Comparison of ENCODE assay signal across 18 cellular contexts in the genomic region with DNA sequence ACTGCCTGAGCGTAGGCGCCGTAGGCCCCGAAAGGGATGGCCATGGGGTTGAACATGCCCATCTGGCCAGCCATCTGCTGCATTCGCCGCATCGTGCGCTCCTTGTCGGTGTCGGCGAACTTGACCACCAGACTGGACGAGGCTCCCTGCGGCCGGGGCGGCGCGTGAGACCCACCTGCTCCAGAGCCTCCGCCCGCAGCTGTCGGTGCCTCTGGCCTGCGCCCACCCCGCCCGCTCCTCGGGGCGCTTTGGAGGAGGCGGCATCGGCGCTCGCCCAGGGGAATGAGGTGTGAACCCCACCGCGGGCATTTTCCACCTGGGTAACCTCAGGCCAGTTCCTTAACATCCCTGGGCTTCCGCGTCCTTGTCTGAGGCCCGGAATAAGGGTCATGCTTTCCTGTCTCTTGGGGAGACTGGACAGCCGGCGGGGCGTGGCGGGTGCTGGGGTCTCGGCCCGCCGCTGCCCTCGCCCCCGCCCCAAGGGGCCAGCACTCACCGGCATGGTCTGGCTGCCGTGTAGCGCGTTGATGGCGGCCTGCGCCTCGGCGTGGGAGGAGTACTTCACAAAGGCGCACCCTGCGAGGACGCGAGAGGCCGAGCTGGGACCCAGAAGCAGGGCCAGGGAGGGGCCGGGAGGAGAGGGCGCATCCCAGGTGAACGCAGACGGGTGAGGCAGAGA.
DNase-seq lines count a peak whose midpoint lies in the region; ATAC-seq, FAIRE-seq and TF ChIP-seq lines count a peak whose summit lies in the region.
"Had no signal": no experiment of that assay in that cellular context is flagged by ENCODE, and none has a peak within 500 bp of the region (broad histone marks: within the 10 kb centered on the region; RNA-seq: fewer than 3 reads in every experiment).

No MANE protein-coding gene starts in this region.

- in situ Hi-C loops in G401 (cut with HindIII; ENCODE audit: low sequenced_read_pairs) = no loop called here

- H3K27ac ChIP-seq in HUES6 (ENCODE audit: low read depth, low read length) (no peak overlapping the region), endothelial cell of umbilical vein (ENCODE audit: insufficient read depth, low read depth, low read length) (no peak overlapping the region)
- H3K27ac ChIP-seq: HL-60 had no signal

- H3K4me1 ChIP-seq in HUES6 (ENCODE audit: control insufficient read depth, insufficient read depth, low read length) (no peaks in the 10 kb centered on the region), endothelial cell of umbilical vein (ENCODE audit: control insufficient read depth, extremely low read depth, insufficient read depth, low read length) (no peaks in the 10 kb centered on the region)

- intact Hi-C loops in endothelial cell of umbilical vein (cut with micrococcal nuclease) = no loop called here

- no peak overlapping the region for H2AFZ ChIP-seq in endothelial cell of umbilical vein (ENCODE audit: low read depth, low read length)

- no TSS peak for BruUV-seq in endothelial cell of umbilical vein (replicated peaks; lab: Mats Ljungman, UMichigan)

- H3K9me3 ChIP-seq in HUES6 (ENCODE audit: control insufficient read depth, insufficient read depth, low read depth, low read length) (no peaks in the 10 kb centered on the region), endothelial cell of umbilical vein (replicated peaks; ENCODE audit: control insufficient read depth, insufficient read depth, low read length) (no peaks in the 10 kb centered on the region)

- no peaks in the 10 kb centered on the region for H4K20me1 ChIP-seq in endothelial cell of umbilical vein (replicated peaks; ENCODE audit: control insufficient read depth, extremely low read depth, insufficient read depth, low read length)

- CTCF ChIA-PET in endothelial cell of umbilical vein (lab: Charles Lee) = no interaction called here

- H3K27me3 ChIP-seq in HUES6 (ENCODE audit: control insufficient read depth, insufficient read depth, low read length) (peaks cover 45% of the 10 kb centered on the region), endothelial cell of umbilical vein (ENCODE audit: control insufficient read depth in 2 of 2, insufficient read depth in 2 of 2, low read length in 2 of 2) (peaks cover 7 to 9% of the 10 kb centered on the region in 2 experiments)

- H3K36me3 ChIP-seq in HUES6 (ENCODE audit: control insufficient read depth, insufficient read depth, low read length) = no peaks in the 10 kb centered on the region
- H3K36me3 ChIP-seq in endothelial cell of umbilical vein (ENCODE audit: control insufficient read depth in 2 of 2, extremely low read depth in 1 of 2, insufficient read depth in 2 of 2, low read length in 2 of 2) = no peaks in the 10 kb centered on the region

- H3K9me1 ChIP-seq in endothelial cell of umbilical vein (replicated peaks; ENCODE audit: control insufficient read depth, extremely low read depth, insufficient read depth, low read length) = no peaks in the 10 kb centered on the region

- H3K79me2 ChIP-seq in endothelial cell of umbilical vein (ENCODE audit: control insufficient read depth, insufficient read depth, low read length) = no peaks in the 10 kb centered on the region

- POLR2A ChIA-PET in endothelial cell of umbilical vein (lab: Charles Lee) = no interaction called here

- no peak for ATAC-seq in GM19328 (IDR thresholded peaks at IDR 0.05; ENCODE audit: unreplicated experiment)
- ATAC-seq in HG02938 (IDR thresholded peaks at IDR 0.05; ENCODE audit: unreplicated experiment) = no peak

- no peak for TF ChIP-seq POLR2A in endothelial cell of umbilical vein (IDR thresholded peaks at IDR 0.05; ENCODE audit: low read depth, low read length)

- H3K4me3 ChIP-seq in HUES6 (ENCODE audit: low read depth, low read length) (peak overlapping the region; percentile 41; the same call in 1 of the 2 replicates), endothelial cell of umbilical vein (replicated peaks in 1 of 3; ENCODE audit: insufficient read depth in 1 of 3, low read depth in 1 of 3, low read length in 3 of 3) (no peak overlapping the region)

- H3K4me2 ChIP-seq in endothelial cell of umbilical vein (ENCODE audit: insufficient read depth, low read length) = no peak overlapping the region

- H3K9ac ChIP-seq in HUES6 (ENCODE audit: low read length) (no peak overlapping the region), endothelial cell of umbilical vein (replicated peaks; ENCODE audit: extremely low read depth, insufficient read depth, low read length) (no peak overlapping the region)

- TF ChIP-seq CTCF in endothelial cell of umbilical vein (IDR thresholded peaks at IDR 0.05; ENCODE audit: extremely low read depth in 1 of 2, insufficient read depth in 1 of 2, low read depth in 1 of 2, low read length in 2 of 2) = no peak

- dilution Hi-C loops in endothelial cell of umbilical vein (cut with MboI; ENCODE audit: extremely low pct_ligation_motif_present, low sequenced_read_pairs) = no loop called here

- FAIRE-seq in endothelial cell of umbilical vein (lab: Jason Lieb, UNC) (no peak), urothelium cell line (lab: Jason Lieb, UNC) (no peak)
- FAIRE-seq: GM12892, GM19239 had no signal

- DNase-seq in G401 (ENCODE audit: low spot score) (peak; percentile 54), endothelial cell of umbilical vein (ENCODE audit: low read depth, low spot score) (no peak), retina (peak; percentile 53), urothelium cell line (ENCODE audit: low spot score) (no peak)
- DNase-seq: CD4-positive, alpha-beta memory T cell; DMS79 treated with DMSO at 0.1 percent for 48 hours; EL; GDM1; HCEC 1CT; HFFc6; IMR-90; KBM-7 had no signal

TF ChIP-seq in endothelial cell of umbilical vein, 7 proteins besides CTCF, POLR2A, EP300 and RAD21:
- TF ChIP-seq, protein P1, sequence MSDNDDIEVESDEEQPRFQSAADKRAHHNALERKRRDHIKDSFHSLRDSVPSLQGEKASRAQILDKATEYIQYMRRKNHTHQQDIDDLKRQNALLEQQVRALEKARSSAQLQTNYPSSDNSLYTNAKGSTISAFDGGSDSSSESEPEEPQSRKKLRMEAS (IDR thresholded peaks at IDR 0.05; ENCODE audit: insufficient read depth, insufficient read length) = no peak
- TF ChIP-seq JUN (IDR thresholded peaks at IDR 0.05; ENCODE audit: borderline replicate concordance, insufficient read depth, insufficient read length, low read depth) = no peak
- TF ChIP-seq EZH2 (IDR thresholded peaks at IDR 0.05; ENCODE audit: borderline replicate concordance, low read depth, low read length, severe bottlenecking) = peak; percentile 68

Comparison
In these comparisons a context has a peak if more than half of its experiments do, and no peak if none do; other contexts are left out.
1. DNase-seq: peak in G401 (single experiment) and retina (single experiment); none in endothelial cell of umbilical vein (single experiment) and urothelium cell line (single experiment).